ENCODE assay signal across 8 cellular contexts in the genomic region with DNA sequence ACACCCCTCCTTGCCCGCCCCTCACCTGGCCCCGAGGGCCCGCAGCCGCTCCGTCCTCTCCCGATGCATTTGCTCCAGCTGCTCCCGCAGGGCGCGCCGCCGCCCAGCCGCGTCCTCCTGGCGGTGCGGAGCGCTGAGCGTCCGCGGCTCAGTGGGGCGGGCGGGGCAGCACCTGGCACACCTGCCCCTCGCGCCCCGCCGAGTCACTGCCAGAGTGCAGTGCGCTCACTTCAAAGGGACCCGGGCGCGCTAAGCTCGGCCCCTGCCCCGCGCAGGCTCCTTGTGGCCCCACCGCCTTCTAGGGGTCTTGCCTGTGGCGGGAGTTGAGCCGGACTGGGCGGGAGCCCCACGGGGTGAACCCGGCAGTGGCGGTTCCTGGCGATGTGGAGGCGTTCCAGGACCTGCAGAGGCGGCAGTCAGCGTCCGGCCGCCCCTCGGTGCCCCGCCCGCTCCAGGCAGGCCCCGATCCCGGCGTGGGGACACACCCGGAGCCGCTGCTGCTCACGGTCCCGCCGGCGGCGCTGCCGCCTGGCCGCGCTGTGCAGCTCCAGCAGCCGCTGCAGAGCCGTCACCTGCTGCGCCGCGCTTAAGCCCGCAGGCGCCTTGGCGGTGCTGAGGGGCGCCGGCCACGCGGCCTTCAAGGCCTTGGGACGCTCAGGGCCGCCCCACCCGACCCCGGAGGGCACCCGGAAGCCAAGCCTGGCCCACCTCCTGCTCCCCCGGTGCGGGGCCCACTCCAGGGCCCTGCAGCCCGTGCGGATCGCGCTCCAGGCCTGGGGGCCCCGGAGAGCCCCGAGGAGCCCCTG. TPM values are rescaled to one million over a fixed set of nuclear protein-coding genes. Genes with fewer than 3 reads are reported as not detected.
DNase-seq lines count a peak whose midpoint lies in the region; ATAC-seq and TF ChIP-seq lines count a peak whose summit lies in the region.

No MANE protein-coding gene starts in this region.

- H3K27me3 ChIP-seq in SJCRH30 (no peaks in the 10 kb centered on the region), iPS-15b (ENCODE audit: control insufficient read depth, insufficient read depth, low read length) (peaks cover 26% of the 10 kb centered on the region), skeletal muscle satellite cell (ENCODE audit: control insufficient read depth, insufficient read depth, low read length) (peaks cover 22% of the 10 kb centered on the region)

- DNase-seq in Right ventricle myocardium inferior (ENCODE audit: missing footprints) (no peak), cardiac septum (ENCODE audit: low spot score) (no peak), SJCRH30 (peak in 1 of 2 experiments; percentile 56), astrocyte of the cerebellum (ENCODE audit: low read depth) (no peak), kidney glomerular epithelial cell (lab: John Stamatoyannopoulos, UW) (no peak)

- peaks cover 11% of the 10 kb centered on the region for H3K4me1 ChIP-seq in SJCRH30
- peaks cover 9% of the 10 kb centered on the region for H3K4me1 ChIP-seq in iPS-15b (ENCODE audit: control insufficient read depth, insufficient read depth, low read length)
- peaks cover 11% of the 10 kb centered on the region for H3K4me1 ChIP-seq in skeletal muscle satellite cell (ENCODE audit: control insufficient read depth, insufficient read depth, low read length)

- ATAC-seq in Right ventricle myocardium inferior (peak; percentile 86), HG03045 (IDR thresholded peaks at IDR 0.05; ENCODE audit: unreplicated experiment) (peak; percentile 47)

- peak overlapping the region; percentile 92 for H3K4me2 ChIP-seq in skeletal muscle satellite cell (ENCODE audit: low read length)

- in situ Hi-C loops in astrocyte of the cerebellum (cut with HindIII; ENCODE audit: low sequenced_read_pairs): no loop called here

- peak overlapping the region; percentile 55 for H3K4me3 ChIP-seq in SJCRH30
- H3K4me3 ChIP-seq in astrocyte of the cerebellum (ENCODE audit: low read depth, low read length): peak overlapping the region; percentile 43
- H3K4me3 ChIP-seq in iPS-15b (ENCODE audit: low read depth, low read length): peak overlapping the region; percentile 55
- peak overlapping the region; percentile 66 for H3K4me3 ChIP-seq in skeletal muscle satellite cell (ENCODE audit: low read length)

- no peaks in the 10 kb centered on the region for H3K36me3 ChIP-seq in SJCRH30
- H3K36me3 ChIP-seq in iPS-15b (ENCODE audit: control insufficient read depth, insufficient read depth, low read length): peaks cover 13% of the 10 kb centered on the region
- H3K36me3 ChIP-seq in skeletal muscle satellite cell (ENCODE audit: insufficient read depth, low read length): peaks cover 24% of the 10 kb centered on the region

- intact Hi-C loops in Right ventricle myocardium inferior (cut with DNase I) (no loop called here), cardiac septum (cut with DNase I) (loop anchor here (5.0 kb wide), 1 partner anchor 132 kb away; a partner anchor contains a TSS)

- no peak overlapping the region for H3K27ac ChIP-seq in SJCRH30

- H3K9me3 ChIP-seq in SJCRH30 (replicated peaks): no peaks in the 10 kb centered on the region
- H3K9me3 ChIP-seq in iPS-15b (ENCODE audit: control insufficient read depth, insufficient read depth, low read length): no peaks in the 10 kb centered on the region
- no peaks in the 10 kb centered on the region for H3K9me3 ChIP-seq in skeletal muscle satellite cell (replicated peaks; ENCODE audit: low read length)

- no peak for TF ChIP-seq CTCF in astrocyte of the cerebellum (IDR thresholded peaks at IDR 0.05; ENCODE audit: low read depth, low read length, missing control alignments)

- peak overlapping the region; percentile 60 for H3K9ac ChIP-seq in iPS-15b (ENCODE audit: low read depth, low read length)
- no peak overlapping the region for H3K9ac ChIP-seq in skeletal muscle satellite cell (ENCODE audit: low read depth, low read length)

RNA-seq across cellular contexts. Expression of a gene that starts 6.7 kb away (rescaled TPM):
- total RNA-seq in Right ventricle myocardium inferior (128 TPM), cardiac septum (80.0 TPM)
- 95.8 and 115 TPM in 2 replicates for total RNA-seq in SJCRH30 (2014; rRNA removed; shearing (Covaris generic))
- 67.9 and 90.2 TPM in 2 replicates for total RNA-seq in skeletal muscle satellite cell (2012; rRNA removed)

RNA-seq across cellular contexts. Expression of a gene that starts 39.1 kb away (rescaled TPM):
- total RNA-seq in Right ventricle myocardium inferior (905 TPM), cardiac septum (1,261 TPM)
- 158 and 172 TPM in 2 replicates for total RNA-seq in SJCRH30 (2014; rRNA removed; shearing (Covaris generic))
- 180 and 410 TPM in 2 replicates for total RNA-seq in skeletal muscle satellite cell (2012; rRNA removed)

RNA-seq across cellular contexts. Expression of a gene that starts 41.2 kb away (rescaled TPM):
- 0.11 TPM for total RNA-seq in Right ventricle myocardium inferior
- total RNA-seq in cardiac septum: 0.35 TPM
- 0.20 and 0.38 TPM in 2 replicates for total RNA-seq in SJCRH30 (2014; rRNA removed; shearing (Covaris generic))
- total RNA-seq in skeletal muscle satellite cell (2012; rRNA removed): 0.51 TPM in 1 of 2 replicates, not detected in the other
